ENCODE assay signal across 8 cellular contexts in the genomic region with DNA sequence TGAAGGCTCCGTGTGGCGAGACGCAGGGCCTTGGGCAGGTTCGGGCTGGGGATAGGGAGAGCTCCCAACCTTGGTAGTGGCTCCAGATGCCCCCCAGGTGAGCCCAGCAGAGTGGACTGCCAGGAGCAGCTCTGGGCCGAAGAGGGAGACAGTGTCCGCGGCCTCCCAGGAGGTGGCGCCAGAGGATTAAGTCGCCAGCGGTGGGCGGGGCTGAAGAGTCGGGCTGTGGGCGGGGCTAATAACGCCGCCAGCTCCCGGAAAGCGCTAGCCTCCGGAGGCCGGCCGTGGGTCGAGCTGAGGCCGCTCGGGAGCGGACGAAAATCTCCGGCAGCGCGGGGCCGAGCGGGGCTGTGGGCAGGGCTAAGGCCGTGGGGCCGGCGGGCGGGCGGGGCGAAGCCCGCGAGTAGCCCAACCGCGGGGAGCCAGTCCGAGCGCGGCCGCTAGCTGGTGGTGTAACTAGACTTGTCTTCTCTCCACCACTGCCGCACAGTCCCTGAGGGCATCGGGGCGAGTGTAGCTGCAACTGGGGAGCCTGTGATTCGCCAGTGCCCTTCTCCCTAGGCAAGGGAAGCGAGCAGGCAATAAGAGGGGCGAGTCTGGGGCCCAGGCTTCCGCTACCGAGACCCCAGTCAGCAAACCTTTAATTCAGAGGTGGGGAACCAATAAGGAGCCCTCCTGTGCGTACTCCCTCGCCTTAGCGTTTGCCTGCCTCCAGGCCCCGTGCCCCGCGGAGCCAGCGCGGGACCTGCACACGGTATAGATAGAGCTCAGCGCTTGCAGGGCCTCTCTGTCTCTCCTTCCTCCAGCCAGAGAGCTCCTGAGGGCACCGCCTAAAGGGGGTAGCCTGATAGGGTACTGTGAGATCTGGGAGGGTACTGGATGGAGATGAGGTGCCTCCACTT. TPM values are rescaled to one million over a fixed set of nuclear protein-coding genes. Genes with fewer than 3 reads are reported as not detected.
DNase-seq lines count a peak whose midpoint lies in the region; ATAC-seq and TF ChIP-seq lines count a peak whose summit lies in the region.

No MANE protein-coding gene starts in this region.

- TF ChIP-seq CTCF in GM10248 (IDR thresholded peaks at IDR 0.05; ENCODE audit: control extremely low read depth, extremely low read depth, low read depth, missing control alignments) (peak; percentile 90), NB4 (IDR thresholded peaks at IDR 0.05; ENCODE audit: low read depth, low read length) (peak; percentile 75)

- POLR2A ChIA-PET in GM10248 (lab: Yijun Ruan, JAX): interaction anchor here (0.5 to 0.8 kb wide), 3 partner anchors 132 to 509 kb away, joined by 3 read pairs; no protein-coding TSS in a partner anchor

- CTCF ChIA-PET in GM10248 (lab: Yijun Ruan, JAX): interaction anchor here (0.6 to 6.5 kb wide), 74 partner anchors 9 to 706 kb away, joined by 3 to 198 read pairs (median 4); partner anchors contain the start of genes AMIGO3, BSN, DAG1 and GMPPB

- peak overlapping the region; percentile 56 for H3K4me3 ChIP-seq in NB4 (ENCODE audit: low read depth, low read length)

- H3K27ac ChIP-seq in temporal lobe (ENCODE audit: low read depth, low read length): peak overlapping the region; percentile 75

- peak; percentile 86 for ATAC-seq in HG02571 (IDR thresholded peaks at IDR 0.05; ENCODE audit: unreplicated experiment)

- peak; percentile 12 for TF ChIP-seq POLR2A in NB4 (IDR thresholded peaks at IDR 0.05; ENCODE audit: extremely low read depth, insufficient read length)

- DNase-seq in GM10248 (ENCODE audit: extremely low spot score): peak; percentile 96
- peak; percentile 95 for DNase-seq in NB4 (ENCODE audit: low read depth)
- peak; percentile 89 for DNase-seq in SK-N-DZ (ENCODE audit: low spot score)
- DNase-seq in activated naive CD4-positive, alpha-beta T cell treated with anti-CD3 and anti-CD28 coated beads, Interleukin-2, amount 50 U/mL, for 16 hours: peak; percentile 89
- DNase-seq in germinal center (ENCODE audit: low spot score): peak; percentile 90
- peak; percentile 90 for DNase-seq in occipital lobe (lab: John Stamatoyannopoulos, UW)

RNA-seq across cellular contexts. Expression of gene BSN, which starts 14.4 kb away (rescaled TPM):
- 2.4 and 3.3 TPM in 2 replicates for polyA plus RNA-seq in SK-N-DZ (2014; cell fraction: cytosol; rRNA removed)
- 1.5 and 3.2 TPM in 2 replicates for polyA plus RNA-seq in SK-N-DZ (2014; cell fraction: nucleus; rRNA removed)
- total RNA-seq in occipital lobe: 7.3 TPM
- 14.3 TPM for total RNA-seq in temporal lobe

Comparison
In these comparisons a context has a peak if more than half of its experiments do, and no peak if none do; other contexts are left out.
1. Peak in every context shown above with its lines: DNase-seq, ATAC-seq, H3K4me3 ChIP-seq and H3K27ac ChIP-seq.